In genomic region chr1:111200802-111201161, GRCh38 we compare ENCODE assay signal across 1 cellular context.
TF ChIP-seq lines count a peak whose summit lies in the region.

No MANE protein-coding gene starts in this region.

TF ChIP-seq in GM12878, 131 proteins besides CTCF, POLR2A, EP300 and RAD21 (continued from another document and continues in another):
- TF ChIP-seq ATF2 (IDR thresholded peaks at IDR 0.05; ENCODE audit: low read length) (no peak), NKRF (conservative IDR thresholded peaks at IDR 0.05) (no peak), CUX1 (IDR thresholded peaks at IDR 0.05; ENCODE audit: insufficient replicate concordance, low read depth, low read length) (no peak), USF1 (IDR thresholded peaks at IDR 0.05; ENCODE audit: borderline replicate concordance, extremely low read length, insufficient read depth, low read depth, low read length) (no peak), SUZ12 (IDR thresholded peaks at IDR 0.05; ENCODE audit: unreplicated experiment) (no peak), CBX3 (IDR thresholded peaks at IDR 0.05; ENCODE audit: borderline replicate concordance, low read depth) (no peak), SMC3 (IDR thresholded peaks at IDR 0.05; ENCODE audit: borderline replicate concordance, low read length) (no peak), JUNB (IDR thresholded peaks at IDR 0.05) (no peak), KDM1A (IDR thresholded peaks at IDR 0.05; ENCODE audit: borderline replicate concordance) (no peak), MYC (IDR thresholded peaks at IDR 0.05; ENCODE audit: insufficient read depth, insufficient read length, insufficient replicate concordance, low read length, severe bottlenecking) (no peak), TCF7 (IDR thresholded peaks at IDR 0.05; ENCODE audit: borderline replicate concordance) (no peak), REST (IDR thresholded peaks at IDR 0.05; ENCODE audit: low read depth, low read length) (0 out of 2 replicates have a peak, but pooled peaks have one; percentile 0), E2F4 (IDR thresholded peaks at IDR 0.05; ENCODE audit: low read depth, low read length) (no peak), PRDM15 (CRISPR knock-in tag; IDR thresholded peaks at IDR 0.05) (no peak), ASH2L (IDR thresholded peaks at IDR 0.05; ENCODE audit: borderline replicate concordance, low read depth) (no peak), POLR2AphosphoS5 (IDR thresholded peaks at IDR 0.05; ENCODE audit: low read length) (peak; percentile 68; the same call in 1 of the 2 replicates), CHD4 (IDR thresholded peaks at IDR 0.05) (no peak), ETV6 (conservative IDR thresholded peaks at IDR 0.05 in 1 of 2, IDR thresholded peaks at IDR 0.05 in 1 of 2; ENCODE audit: borderline replicate concordance in 1 of 2, low read depth in 1 of 2) (0 out of 4 replicates have a peak, but pooled peaks of 1 of the 2 experiments have one; percentile 18), SREBF1 (IDR thresholded peaks at IDR 0.05; ENCODE audit: low read length) (no peak), SUPT20H (IDR thresholded peaks at IDR 0.05; ENCODE audit: borderline replicate concordance, control insufficient read depth, low read depth, low read length) (no peak), PBX3 (IDR thresholded peaks at IDR 0.05; ENCODE audit: insufficient replicate concordance, low read depth, low read length) (peak; percentile 3), POU2F2 (IDR thresholded peaks at IDR 0.05; ENCODE audit: borderline replicate concordance, low read depth, low read length) (peak; percentile 28), SMAD1 (IDR thresholded peaks at IDR 0.05; ENCODE audit: low read depth, partially characterized antibody) (no peak), POLR2AphosphoS2 (IDR thresholded peaks at IDR 0.05; ENCODE audit: low read depth, low read length) (no peak; the same call in none of the 2 replicates), RCOR1 (conservative IDR thresholded peaks at IDR 0.05; ENCODE audit: low read depth, low read length) (no peak), BMI1 (IDR thresholded peaks at IDR 0.05; ENCODE audit: borderline replicate concordance) (no peak), BCLAF1 (IDR thresholded peaks at IDR 0.05) (no peak), STAT1 (conservative IDR thresholded peaks at IDR 0.05) (no peak), EGR1 (IDR thresholded peaks at IDR 0.05; ENCODE audit: borderline replicate concordance in 1 of 2, low read depth in 2 of 2, low read length in 2 of 2) (no peak), RBBP5 (conservative IDR thresholded peaks at IDR 0.05) (no peak)
